Comparison of ENCODE assay signal across 22 cellular contexts in genomic region chr1:70496181-70496580, GRCh38.
"Had no signal": no experiment of that assay in that cellular context is flagged by ENCODE, and none has a peak within 500 bp of the region (broad histone marks: within the 10 kb centered on the region; RNA-seq: fewer than 3 reads in every experiment).

No MANE protein-coding gene starts in this region.

- DNase-seq: KBM-7; MV-4-11; NCI-H1048; NCI-H1105; NCI-H1436 treated with DMSO at 0.1 percent for 48 hours; NCI-H1694; NCI-H187 treated with DMSO at 0.1 percent for 48 hours; NCI-H2171 treated with DMSO at 0.1 percent for 48 hours; NCI-H345; NCI-H446 treated with DMSO at 0.1 percent for 48 hours; NCI-H510A treated with DMSO at 0.1 percent for 48 hours; NCI-H526; NCI-H748 treated with DMSO at 0.1 percent for 48 hours; NK-92 treated with Interleukin-12 subunit alpha and Interleukin-12 subunit beta, amount 100 ng/mL, for 24 hours; PC-3; SHP77; SK-N-SH; SW 1271 had no signal

- ATAC-seq: Panc1, PC-3 had no signal

- H3K4me2 ChIP-seq: SK-N-SH had no signal

- H3K27ac ChIP-seq: HL-60, RWPE1 had no signal

- FAIRE-seq: HTR-8/SVneo had no signal

- H3K9me3 ChIP-seq: SK-N-SH had no signal

- H3K9ac ChIP-seq: SK-N-SH had no signal
